In genomic region chr11:10502065-10502680, GRCh38 we compare ENCODE assay signal across 21 cellular contexts. TPM values are rescaled to one million over a fixed set of nuclear protein-coding genes. Genes with fewer than 3 reads are reported as not detected.
DNase-seq lines count a peak whose midpoint lies in the region; TF ChIP-seq lines count a peak whose summit lies in the region.
"Had no signal": no experiment of that assay in that cellular context is flagged by ENCODE, and none has a peak within 500 bp of the region (broad histone marks: within the 10 kb centered on the region; RNA-seq: fewer than 3 reads in every experiment).

No MANE protein-coding gene starts in this region.

- H3K4me1 ChIP-seq in spleen = peaks cover 0 to 53% (median 27%) of the 10 kb centered on the region in 6 donors
- H3K4me1 ChIP-seq: uterus had no signal

- 87 to 93% (median 89%) methylated on average over 6 of the region's 6 CpGs for WGBS in spleen, 5 donors

- H3K4me1 Mint-ChIP-seq in CD14-positive monocyte = peaks cover 50% of the 10 kb centered on the region
- H3K4me1 Mint-ChIP-seq in endothelial cell (ENCODE audit: unreplicated experiment) = no peaks in the 10 kb centered on the region
- H3K4me1 Mint-ChIP-seq: activated CD4-positive, alpha-beta T cell treated with anti-CD3 and anti-CD28 coated beads, Interleukin-2, amount 10 ng/mL, durations not matched to agents 7 days and 5 days; activated naive CD8-positive, alpha-beta T cell treated with anti-CD3 and anti-CD28 coated beads, Interleukin-2, amount 10 ng/mL, durations not matched to agents 7 days and 5 days; activated T-helper 17 cell treated with anti-CD3 and anti-CD28 coated beads, Interleukin-2, amount 50 U/mL, for 72 hours had no signal

- no peaks in the 10 kb centered on the region for H3K9me3 Mint-ChIP-seq in CD14-positive monocyte
- no peaks in the 10 kb centered on the region for H3K9me3 Mint-ChIP-seq in endothelial cell (ENCODE audit: unreplicated experiment)
- H3K9me3 Mint-ChIP-seq: activated CD4-positive, alpha-beta T cell treated with anti-CD3 and anti-CD28 coated beads, Interleukin-2, amount 10 ng/mL, durations not matched to agents 7 days and 5 days; activated naive CD8-positive, alpha-beta T cell treated with anti-CD3 and anti-CD28 coated beads, Interleukin-2, amount 10 ng/mL, durations not matched to agents 7 days and 5 days; activated T-helper 17 cell treated with anti-CD3 and anti-CD28 coated beads, Interleukin-2, amount 50 U/mL, for 72 hours; T-helper 2 cell treated with Interferon-gamma antibody and Interleukin-4, amounts not matched to agents 5 μg/mL and 100 μg/mL, for 36 hours had no signal

- H3K4me3 Mint-ChIP-seq in CD14-positive monocyte (peak overlapping the region in 1 of 2 donors; percentile 76), endothelial cell (ENCODE audit: unreplicated experiment) (no peak overlapping the region)
- H3K4me3 Mint-ChIP-seq: activated CD4-positive, alpha-beta T cell treated with anti-CD3 and anti-CD28 coated beads, Interleukin-2, amount 10 ng/mL, durations not matched to agents 7 days and 5 days; activated naive CD8-positive, alpha-beta T cell treated with anti-CD3 and anti-CD28 coated beads, Interleukin-2, amount 10 ng/mL, durations not matched to agents 7 days and 5 days; activated T-helper 17 cell treated with anti-CD3 and anti-CD28 coated beads, Interleukin-2, amount 50 U/mL, for 72 hours; T-helper 2 cell treated with Interferon-gamma antibody and Interleukin-4, amounts not matched to agents 5 μg/mL and 100 μg/mL, for 36 hours had no signal

- peaks cover 0 to 60% (median 52%) of the 10 kb centered on the region in 6 donors for H3K36me3 ChIP-seq in spleen
- H3K36me3 ChIP-seq: uterus had no signal

- TF ChIP-seq POLR2A in spleen (IDR thresholded peaks at IDR 0.05) = no peak

- TF ChIP-seq CTCF in CD14-positive monocyte (IDR thresholded peaks at IDR 0.05) = no peak
- TF ChIP-seq CTCF in endothelial cell (IDR thresholded peaks at IDR 0.05; ENCODE audit: unreplicated experiment) = no peak
- TF ChIP-seq CTCF in spleen (IDR thresholded peaks at IDR 0.05 in 8 of 11, conservative IDR thresholded peaks at IDR 0.05 in 3 of 11) = no peak

- no peaks in the 10 kb centered on the region for H3K9me3 ChIP-seq in spleen
- H3K9me3 ChIP-seq: mucosa of descending colon, uterus had no signal

- H3K27me3 Mint-ChIP-seq in CD14-positive monocyte (ENCODE audit: low read depth in 3 of 3) (peaks cover 0 to 3% (median 0%) of the 10 kb centered on the region in 3 donors), endothelial cell (ENCODE audit: unreplicated experiment) (peaks cover 6% of the 10 kb centered on the region)
- H3K27me3 Mint-ChIP-seq: activated CD4-positive, alpha-beta T cell treated with anti-CD3 and anti-CD28 coated beads, Interleukin-2, amount 10 ng/mL, durations not matched to agents 7 days and 5 days; activated naive CD8-positive, alpha-beta T cell treated with anti-CD3 and anti-CD28 coated beads, Interleukin-2, amount 10 ng/mL, durations not matched to agents 7 days and 5 days; activated T-helper 17 cell treated with anti-CD3 and anti-CD28 coated beads, Interleukin-2, amount 50 U/mL, for 72 hours; progenitor cell of endocrine pancreas had no signal

- H3K27ac Mint-ChIP-seq in CD14-positive monocyte (peak overlapping the region; percentile 96 to 98 (median 97)), endothelial cell (ENCODE audit: unreplicated experiment) (peak overlapping the region; percentile 64)
- H3K27ac Mint-ChIP-seq: activated CD4-positive, alpha-beta T cell treated with anti-CD3 and anti-CD28 coated beads, Interleukin-2, amount 10 ng/mL, durations not matched to agents 7 days and 5 days; activated naive CD8-positive, alpha-beta T cell treated with anti-CD3 and anti-CD28 coated beads, Interleukin-2, amount 10 ng/mL, durations not matched to agents 7 days and 5 days; progenitor cell of endocrine pancreas; T-helper 2 cell treated with Interferon-gamma antibody and Interleukin-4, amounts not matched to agents 5 μg/mL and 100 μg/mL, for 36 hours had no signal

- intact Hi-C loops in CD14-positive monocyte (cut with micrococcal nuclease) (loop anchor here in 1 of 2 donors (5.0 to 10.0 kb wide), 2 partner anchors 45 to 233 kb away; partner anchors contain the start of gene AMPD3), spleen (cut with DNase I; ENCODE audit: low total_unique reads) (no loop called here)

- DNase-seq in CD14-positive monocyte (ENCODE audit: low spot score) (no peak), GM03348 (ENCODE audit: low spot score) (peak; percentile 1), endothelial cell (ENCODE audit: low spot score) (no peak), spleen (no peak), NCI-H2029 (lab: John Stamatoyannopoulos, UW) (no peak), HCEC 1CT (no peak)
- DNase-seq in stimulated activated CD8-positive, alpha-beta memory T cell treated with anti-CD3 and anti-CD28 coated beads, Interleukin-4, amount 100 ng/mL, for 48 hours = no peak
- DNase-seq: activated CD4-positive, alpha-beta T cell treated with anti-CD3 and anti-CD28 coated beads, Interleukin-2, amount 10 ng/mL, durations not matched to agents 7 days and 5 days; activated naive CD8-positive, alpha-beta T cell treated with anti-CD3 and anti-CD28 coated beads, Interleukin-2, amount 10 ng/mL, durations not matched to agents 7 days and 5 days; DMS153; foreskin keratinocyte; mucosa of descending colon; NCI-H1105 treated with DMSO at 0.1 percent for 48 hours; NCI-H2081; NCI-H82; uterus had no signal

- H3K4me3 ChIP-seq in spleen = peak overlapping the region in 1 of 8 donors; percentile 40
- H3K4me3 ChIP-seq: K562, mucosa of descending colon, uterus had no signal

- peaks cover 64 to 83% of the 10 kb centered on the region in 2 donors for H3K36me3 Mint-ChIP-seq in CD14-positive monocyte
- peaks cover 28% of the 10 kb centered on the region for H3K36me3 Mint-ChIP-seq in endothelial cell (ENCODE audit: low read depth, unreplicated experiment)

- peak overlapping the region; percentile 29 to 93 (median 85) for H3K27ac ChIP-seq in spleen
- H3K27ac ChIP-seq: foreskin keratinocyte, uterus, VCaP had no signal

- no peaks in the 10 kb centered on the region for H3K27me3 ChIP-seq in spleen (replicated peaks in 1 of 7)
- H3K27me3 ChIP-seq: foreskin keratinocyte, uterus had no signal

RNA-seq across cellular contexts. Expression of gene RNF141, which starts 38.8 kb away (rescaled TPM):
- polyA plus RNA-seq in CD14-positive monocyte = 100 to 1,000 TPM in 1 of 2 donors, 10 to 100 TPM in 1; 98.3 to 114 TPM
- total RNA-seq in endothelial cell (ENCODE audit: unreplicated experiment) = 32.8 TPM
- 10 to 100 TPM; 45.8 to 86.2 (median 51.3) TPM for total RNA-seq in spleen
- 10 to 100 TPM; 13.3 to 22.2 (median 16.6) TPM for polyA plus RNA-seq in spleen

RNA-seq across cellular contexts. Expression of gene AMPD3, which starts 47.1 kb away (rescaled TPM):
- polyA plus RNA-seq in CD14-positive monocyte (10 to 100 TPM; 10.5 to 14.3 TPM), spleen (10 to 100 TPM in 2 of 3 donors, 1 to 10 TPM in 1; 9.3 to 16.1 (median 12.9) TPM)
- total RNA-seq in endothelial cell (ENCODE audit: unreplicated experiment) (23.2 TPM), spleen (10 to 100 TPM; 19.1 to 54.7 (median 26.5) TPM)
